Comparison of ENCODE assay signal across 17 cellular contexts in the genomic region with DNA sequence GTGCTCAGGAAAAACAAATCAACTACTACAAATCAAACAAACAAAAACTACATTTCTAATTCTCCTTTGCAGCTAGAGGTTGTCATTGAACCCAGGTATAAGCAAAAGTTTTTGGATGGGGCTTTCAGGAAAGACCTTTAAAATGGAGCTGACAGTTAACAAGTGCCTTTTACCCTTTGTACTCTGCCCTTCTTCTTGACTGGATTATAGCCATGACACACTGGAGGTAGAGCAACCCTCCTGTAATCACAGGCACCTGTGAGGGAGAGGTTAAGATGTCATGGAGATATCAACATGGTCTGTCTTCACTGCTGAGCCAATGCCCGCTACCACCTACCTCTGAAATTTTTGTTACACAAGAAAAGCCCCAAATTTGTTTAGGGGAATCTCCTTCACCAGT.
DNase-seq lines count a peak whose midpoint lies in the region; ATAC-seq, FAIRE-seq and TF ChIP-seq lines count a peak whose summit lies in the region.
"Had no signal": no experiment of that assay in that cellular context is flagged by ENCODE, and none has a peak within 500 bp of the region (broad histone marks: within the 10 kb centered on the region; RNA-seq: fewer than 3 reads in every experiment).

No MANE protein-coding gene starts in this region.

- H3K4me1 ChIP-seq in Karpas-422 (ENCODE audit: low read length) (no peaks in the 10 kb centered on the region), PC-3 (ENCODE audit: insufficient read depth, low read length) (peaks cover 4% of the 10 kb centered on the region), small intestine (ENCODE audit: control insufficient read depth in 2 of 2, insufficient read depth in 1 of 2, low read depth in 1 of 2, low read length in 1 of 2) (no peaks in the 10 kb centered on the region)
- H3K4me1 ChIP-seq: BLaER1 treated with 17β-estradiol and CSF1 and Interleukin-3, amounts not matched to agents 10 nM and 100 nM had no signal

- H2AFZ ChIP-seq in Karpas-422 (ENCODE audit: low read length) (no peak overlapping the region), PC-3 (ENCODE audit: low read length) (0 out of 2 replicates have a peak overlapping the region, but pooled peaks have one; percentile 6)

- no TSS peak for BruUV-seq in PC-3 (replicated peaks; lab: Mats Ljungman, UMichigan)

- no peak for TF ChIP-seq CTCF in PC-3 (conservative IDR thresholded peaks at IDR 0.05; ENCODE audit: low read depth, low read length)

- FAIRE-seq in small intestine (lab: Jason Lieb, UNC) = no peak
- FAIRE-seq: HTR-8/SVneo had no signal

- no peak for ATAC-seq in PC-3
- ATAC-seq in left lobe of liver = peak; percentile 70
- ATAC-seq in GM18868 (IDR thresholded peaks at IDR 0.05; ENCODE audit: unreplicated experiment) = no peak
- ATAC-seq: CD8-positive, alpha-beta T cell had no signal

- H3K36me3 ChIP-seq in Karpas-422 (ENCODE audit: insufficient read depth, low read length) (no peaks in the 10 kb centered on the region), PC-3 (ENCODE audit: low read depth, low read length) (no peaks in the 10 kb centered on the region), small intestine (ENCODE audit: control insufficient read depth in 2 of 2, insufficient read depth in 2 of 2, low read length in 2 of 2) (no peaks in the 10 kb centered on the region)
- H3K36me3 ChIP-seq: BLaER1 treated with 17β-estradiol and CSF1 and Interleukin-3, amounts not matched to agents 10 nM and 100 nM had no signal

- 29 to 67% (median 43%) methylated on average over 1 of the region's 1 CpG for WGBS in small intestine, 3 donors

- H3F3A ChIP-seq in PC-3 (ENCODE audit: low read length, unreplicated experiment) = no peaks in the 10 kb centered on the region

- no peaks in the 10 kb centered on the region for H3K9me2 ChIP-seq in Karpas-422 (replicated peaks; ENCODE audit: insufficient read depth, low read length)
- no peaks in the 10 kb centered on the region for H3K9me2 ChIP-seq in PC-3 (replicated peaks; ENCODE audit: low read length)

- H3K79me2 ChIP-seq in Karpas-422 (ENCODE audit: low read length) (no peaks in the 10 kb centered on the region), PC-3 (ENCODE audit: low read length) (no peaks in the 10 kb centered on the region)

- POLR2A ChIA-PET in PC-3 (lab: Charles Lee; ENCODE audit: unreplicated experiment) = no interaction called here

- H3K9me3 ChIP-seq in Karpas-422 (ENCODE audit: low read length) (no peaks in the 10 kb centered on the region), PC-3 (ENCODE audit: low read length) (no peaks in the 10 kb centered on the region), small intestine (ENCODE audit: control insufficient read depth, low read depth) (no peaks in the 10 kb centered on the region)

- no peak overlapping the region for H3K27ac ChIP-seq in Karpas-422 (ENCODE audit: low read length)
- no peak overlapping the region for H3K27ac ChIP-seq in PC-3 (ENCODE audit: low read length)
- no peak overlapping the region for H3K27ac ChIP-seq in small intestine (ENCODE audit: low read depth in 1 of 2, low read length in 1 of 2)
- H3K27ac ChIP-seq: BLaER1 treated with 17β-estradiol and CSF1 and Interleukin-3, amounts not matched to agents 10 nM and 100 nM; HL-60 had no signal

- no peak overlapping the region for H3K4me2 ChIP-seq in Karpas-422 (ENCODE audit: low read depth, low read length, poor library complexity, severe bottlenecking)
- H3K4me2 ChIP-seq in PC-3 (ENCODE audit: low read length) = no peak overlapping the region
- H3K4me2 ChIP-seq: BLaER1 treated with 17β-estradiol and CSF1 and Interleukin-3, amounts not matched to agents 10 nM and 100 nM had no signal

- CTCF ChIA-PET in PC-3 (lab: Charles Lee) = interaction anchor here (0.9 to 1.3 kb wide), 2 partner anchors 21 to 64 kb away, joined by 3 to 4 read pairs; no protein-coding TSS in a partner anchor

- no peaks in the 10 kb centered on the region for H3K27me3 ChIP-seq in Karpas-422 (ENCODE audit: low read length)
- no peaks in the 10 kb centered on the region for H3K27me3 ChIP-seq in PC-3 (ENCODE audit: low read length)
- no peaks in the 10 kb centered on the region for H3K27me3 ChIP-seq in small intestine (ENCODE audit: control insufficient read depth in 2 of 2, insufficient read depth in 2 of 2, low read length in 2 of 2)
- H3K27me3 ChIP-seq: BLaER1 treated with 17β-estradiol and CSF1 and Interleukin-3, amounts not matched to agents 10 nM and 100 nM had no signal

- H4K20me1 ChIP-seq in Karpas-422 (ENCODE audit: insufficient read depth, low read depth, low read length) (no peaks in the 10 kb centered on the region), PC-3 (ENCODE audit: low read length) (no peaks in the 10 kb centered on the region)
- H4K20me1 ChIP-seq: BLaER1 treated with 17β-estradiol and CSF1 and Interleukin-3, amounts not matched to agents 10 nM and 100 nM had no signal

- H3K4me3 ChIP-seq in Karpas-422 (ENCODE audit: low read length) (no peak overlapping the region), PC-3 (ENCODE audit: low read length) (no peak overlapping the region), small intestine (ENCODE audit: low read depth in 1 of 2, low read length in 2 of 2) (no peak overlapping the region)
- H3K4me3 ChIP-seq: BLaER1 treated with 17β-estradiol and CSF1 and Interleukin-3, amounts not matched to agents 10 nM and 100 nM had no signal

- intact Hi-C loops in PC-3 (cut with micrococcal nuclease) = loop anchor here (5.0 to 10.0 kb wide), 2 partner anchors 167 to 374 kb away; partner anchors contain the start of gene STAT4

- DNase-seq in Karpas-422 = peak; percentile 28
- no peak for DNase-seq in PC-3
- DNase-seq in left lobe of liver (ENCODE audit: low spot score) = no peak
- DNase-seq in small intestine = peak; percentile 68
- no peak for DNase-seq in HPDE6-E6E7 (ENCODE audit: extremely low spot score)
- DNase-seq in activated naive CD4-positive, alpha-beta T cell (lab: John Stamatoyannopoulos, UW) = no peak
- DNase-seq: Calu3; CD8-positive, alpha-beta T cell; DMS79 treated with DMSO at 0.1 percent for 48 hours; GF-D8; GOT3; H7; HFFc6 had no signal

- H3K9ac ChIP-seq in Karpas-422 (ENCODE audit: low read length) (no peak overlapping the region), PC-3 (ENCODE audit: low read length) (no peak overlapping the region)
- H3K9ac ChIP-seq: BLaER1 treated with 17β-estradiol and CSF1 and Interleukin-3, amounts not matched to agents 10 nM and 100 nM had no signal

Comparison
In these comparisons a context has a peak if more than half of its experiments do, and no peak if none do; other contexts are left out.
1. DNase-seq: peak in Karpas-422 (single experiment) and small intestine (single experiment); none in PC-3 (single experiment), left lobe of liver (single experiment), HPDE6-E6E7 (single experiment) and activated naive CD4-positive, alpha-beta T cell (0 of 4).